Comparison of ENCODE assay signal across 8 cellular contexts in the genomic region with DNA sequence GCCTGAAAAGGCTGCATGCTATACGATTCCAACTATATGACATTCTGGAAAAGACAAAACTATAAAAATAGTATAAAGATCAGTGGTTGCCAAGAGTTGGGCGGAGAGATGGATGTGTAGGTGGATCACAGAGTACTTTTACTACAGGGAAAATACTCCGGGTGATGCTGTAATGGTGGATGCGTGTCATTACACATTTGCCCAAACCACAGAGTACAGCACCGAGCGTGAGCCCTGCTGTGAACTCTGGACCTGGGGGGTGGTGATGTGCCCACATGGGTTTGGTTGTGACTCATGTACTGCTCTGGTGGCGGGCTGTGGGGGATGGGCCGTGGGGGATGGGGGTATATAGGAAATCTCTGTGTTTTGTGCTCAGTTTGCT.
A peak's percentile ranks its signal among the peaks of the same experiment; 100 is the strongest.
DNase-seq lines count a peak whose midpoint lies in the region; ATAC-seq and TF ChIP-seq lines count a peak whose summit lies in the region.

No MANE protein-coding gene starts in this region.

- intact Hi-C loops in IMR-90 (cut with micrococcal nuclease), result loop anchor here (5.0 kb wide), 1 partner anchor 177 kb away; a partner anchor contains a TSS

- H3K36me3 ChIP-seq in IMR-90 (ENCODE audit: control insufficient read depth, insufficient read depth, low read length) (no peaks in the 10 kb centered on the region), hepatocyte (replicated peaks; ENCODE audit: insufficient read depth, low read depth) (no peaks in the 10 kb centered on the region)

- dilution Hi-C loops in IMR-90 (cut with HindIII; ENCODE audit: low sequenced_read_pairs, unreplicated experiment), result no loop called here

- H3K23ac ChIP-seq in IMR-90 (ENCODE audit: low read depth, low read length), result no peak overlapping the region; the same call in 1 of the 2 replicates

- CTCF ChIA-PET in IMR-90 (lab: Yijun Ruan, JAX), result no interaction called here

- no peak overlapping the region for H2AK9ac ChIP-seq in IMR-90 (replicated peaks; ENCODE audit: low read depth, low read length, poor library complexity)

- TF ChIP-seq CTCF in IMR-90 (conservative IDR thresholded peaks at IDR 0.05; ENCODE audit: low read depth, low read length), result peak; percentile 6; the same call in 1 of the 2 replicates
- no peak for TF ChIP-seq CTCF in hepatocyte (IDR thresholded peaks at IDR 0.05; ENCODE audit: poor library complexity)

- DNase-seq in AG08396 (ENCODE audit: low spot score), result peak; percentile 36
- DNase-seq in IMR-90, result peak; percentile 84
- DNase-seq in activated CD8-positive, alpha-beta memory T cell treated with anti-CD3 and anti-CD28 coated beads, Interleukin-2, amount 50 U/mL, for 4 hours, result peak; percentile 77
- DNase-seq in hepatocyte (ENCODE audit: low spot score), result peak; percentile 69
- peak; percentile 61 for DNase-seq in stromal cell of bone marrow (ENCODE audit: low read depth)

- peaks cover 11% of the 10 kb centered on the region for H3K9me1 ChIP-seq in IMR-90 (ENCODE audit: insufficient read depth, low read length)

- H4K8ac ChIP-seq in IMR-90 (ENCODE audit: low read depth in 2 of 2, low read length in 2 of 2), result no peak overlapping the region

- H3K4ac ChIP-seq in IMR-90 (ENCODE audit: low read depth, low read length), result peak overlapping the region; percentile 87

- peak overlapping the region; percentile 74; the same call in 1 of the 2 replicates for H2BK120ac ChIP-seq in IMR-90 (ENCODE audit: low read depth, low read length)

- POLR2A ChIA-PET in IMR-90 (lab: Charles Lee; ENCODE audit: unreplicated experiment), result no interaction called here

- H3K14ac ChIP-seq in IMR-90 (replicated peaks; ENCODE audit: low read depth, low read length), result no peak overlapping the region

- peaks cover 11% of the 10 kb centered on the region; the same call in 1 of the 2 replicates for H4K20me1 ChIP-seq in IMR-90 (ENCODE audit: insufficient read depth, low read length)
- H4K20me1 ChIP-seq in hepatocyte (ENCODE audit: insufficient read depth, poor library complexity, severe bottlenecking), result no peaks in the 10 kb centered on the region

- H3K9me2 ChIP-seq in hepatocyte (replicated peaks; ENCODE audit: insufficient read depth), result no peaks in the 10 kb centered on the region

- H3K4me1 ChIP-seq in IMR-90 (ENCODE audit: control insufficient read depth, insufficient read depth, low read length) (peaks cover 16% of the 10 kb centered on the region), hepatocyte (ENCODE audit: insufficient read depth) (peaks cover 7% of the 10 kb centered on the region)

- no CpG with 5 or more reads among the region's 8 CpGs for WGBS in IMR-90 (ENCODE audit: extremely low coverage in 2 of 2, insufficient read length in 1 of 2), 2 experiments
- 59% methylated on average over 8 of the region's 8 CpGs for WGBS in hepatocyte (ENCODE audit: low lambda C conversion rate, missing lambda C conversion rate)

- H3K79me1 ChIP-seq in IMR-90 (ENCODE audit: low read depth in 1 of 2, low read length in 2 of 2), result no peaks in the 10 kb centered on the region

- no peak overlapping the region for H3K56ac ChIP-seq in IMR-90 (ENCODE audit: extremely low read depth, insufficient read depth, low read length)

- no peak overlapping the region for H3K9ac ChIP-seq in IMR-90 (ENCODE audit: low read depth, low read length)

- H2AFZ ChIP-seq in IMR-90 (replicated peaks; ENCODE audit: low read length, poor library complexity), result no peak overlapping the region
- no peak overlapping the region for H2AFZ ChIP-seq in hepatocyte

- H2BK5ac ChIP-seq in IMR-90 (ENCODE audit: low read depth, low read length, poor library complexity, severe bottlenecking), result peak overlapping the region; percentile 74

- TF ChIP-seq RAD21 in IMR-90 (IDR thresholded peaks at IDR 0.05; ENCODE audit: low read length), result no peak

- ATAC-seq in IMR-90 (ENCODE audit: low read depth) (peak; percentile 15), HG02798 (IDR thresholded peaks at IDR 0.05; ENCODE audit: poor library complexity, unreplicated experiment) (no peak), HG03097 (IDR thresholded peaks at IDR 0.05; ENCODE audit: low FRiP score, unreplicated experiment) (no peak), HG03108 (IDR thresholded peaks at IDR 0.05; ENCODE audit: unreplicated experiment) (no peak)

- no peak overlapping the region; the same call in 1 of the 2 replicates for H3K27ac ChIP-seq in IMR-90 (ENCODE audit: insufficient read depth, low read length)
- H3K27ac ChIP-seq in hepatocyte, result peak overlapping the region; percentile 52

- no peak for TF ChIP-seq POLR2A in IMR-90 (IDR thresholded peaks at IDR 0.05; ENCODE audit: low read depth, low read length)

- H4K91ac ChIP-seq in IMR-90 (ENCODE audit: insufficient read depth, low read depth, low read length), result 0 out of 2 replicates have a peak overlapping the region, but pooled peaks have one; percentile 3

- no peak overlapping the region; the same call in 2 of the 3 replicates for H2BK15ac ChIP-seq in IMR-90 (ENCODE audit: low read depth, low read length)

- H2BK20ac ChIP-seq in IMR-90 (ENCODE audit: low read depth, low read length), result 0 out of 2 replicates have a peak overlapping the region, but pooled peaks have one; percentile 73

- no peak overlapping the region for H3K4me3 ChIP-seq in IMR-90 (ENCODE audit: insufficient read depth, low read depth, low read length)
- no peak overlapping the region for H3K4me3 ChIP-seq in hepatocyte

- no peaks in the 10 kb centered on the region for H3K79me2 ChIP-seq in hepatocyte

- H4K5ac ChIP-seq in IMR-90 (ENCODE audit: low read depth, low read length), result no peak overlapping the region

- no peak overlapping the region for H3K18ac ChIP-seq in IMR-90 (ENCODE audit: low read depth, low read length)

- in situ Hi-C loops in IMR-90 (cut with MboI; ENCODE audit: low sequenced_read_pairs), result loop anchor here (5.0 kb wide), 1 partner anchor 262 kb away; no protein-coding TSS in a partner anchor

- H3K4me2 ChIP-seq in IMR-90 (ENCODE audit: low read depth, low read length), result no peak overlapping the region
- no peak overlapping the region for H3K4me2 ChIP-seq in hepatocyte

- H2AK5ac ChIP-seq in IMR-90 (ENCODE audit: low read depth, low read length), result peak overlapping the region; percentile 85; the same call in 1 of the 2 replicates

- H3K9me3 ChIP-seq in IMR-90 (ENCODE audit: control insufficient read depth, insufficient read depth, low read length) (no peaks in the 10 kb centered on the region), hepatocyte (ENCODE audit: low read depth) (no peaks in the 10 kb centered on the region)

- BruUV-seq in IMR-90 (replicated peaks; lab: Mats Ljungman, UMichigan), result no TSS peak

- H3K27me3 ChIP-seq in IMR-90 (ENCODE audit: control insufficient read depth, insufficient read depth, low read length) (no peaks in the 10 kb centered on the region), hepatocyte (no peaks in the 10 kb centered on the region)

TF ChIP-seq in IMR-90, 13 proteins besides CTCF, POLR2A, EP300 and RAD21:
- TF ChIP-seq CEBPB (IDR thresholded peaks at IDR 0.05; ENCODE audit: low read depth, low read length) (peak; percentile 31; the same call in 1 of the 2 replicates), RCOR1 (IDR thresholded peaks at IDR 0.05; ENCODE audit: insufficient replicate concordance, low read length) (peak; percentile 3), NFE2L2 (IDR thresholded peaks at IDR 0.05; ENCODE audit: low read depth, low read length) (no peak), RFX5 (IDR thresholded peaks at IDR 0.05; ENCODE audit: low read depth, low read length) (no peak), SMC3 (IDR thresholded peaks at IDR 0.05; ENCODE audit: low read depth, low read length) (peak; percentile 10; the same call in 1 of the 2 replicates), CHD1 (IDR thresholded peaks at IDR 0.05; ENCODE audit: low read depth, low read length) (no peak), BHLHE40 (IDR thresholded peaks at IDR 0.05; ENCODE audit: low read depth, low read length) (peak; percentile 78), FOS (IDR thresholded peaks at IDR 0.05; ENCODE audit: low read depth, low read length) (peak; percentile 64)
- TF ChIP-seq, protein P1, sequence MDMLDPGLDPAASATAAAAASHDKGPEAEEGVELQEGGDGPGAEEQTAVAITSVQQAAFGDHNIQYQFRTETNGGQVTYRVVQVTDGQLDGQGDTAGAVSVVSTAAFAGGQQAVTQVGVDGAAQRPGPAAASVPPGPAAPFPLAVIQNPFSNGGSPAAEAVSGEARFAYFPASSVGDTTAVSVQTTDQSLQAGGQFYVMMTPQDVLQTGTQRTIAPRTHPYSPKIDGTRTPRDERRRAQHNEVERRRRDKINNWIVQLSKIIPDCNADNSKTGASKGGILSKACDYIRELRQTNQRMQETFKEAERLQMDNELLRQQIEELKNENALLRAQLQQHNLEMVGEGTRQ (IDR thresholded peaks at IDR 0.05; ENCODE audit: low read depth, low read length), result 0 out of 2 replicates have a peak, but pooled peaks have one; percentile 21
